ENCODE assay signal across 10 cellular contexts in the genomic region with DNA sequence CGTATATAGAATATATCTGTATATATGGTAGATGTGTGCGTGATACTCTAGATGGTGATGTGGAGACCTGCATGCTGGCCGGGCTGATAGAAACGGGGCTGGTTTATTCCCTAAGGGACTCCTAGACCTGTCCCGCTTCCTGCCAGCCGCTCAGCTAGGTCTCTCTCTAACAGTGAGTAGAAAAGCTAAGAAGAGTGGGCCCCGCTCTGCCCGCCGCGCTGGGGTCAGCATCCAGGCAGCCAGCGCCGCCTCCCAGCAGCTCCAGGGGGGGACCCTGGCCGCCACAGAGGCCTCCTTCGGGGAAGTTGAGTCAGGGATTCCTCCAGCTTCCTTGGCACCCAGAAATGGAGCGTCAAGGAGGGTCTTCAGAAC. TPM values are rescaled to one million over a fixed set of nuclear protein-coding genes. Genes with fewer than 3 reads are reported as not detected.
DNase-seq lines count a peak whose midpoint lies in the region; ATAC-seq, FAIRE-seq and TF ChIP-seq lines count a peak whose summit lies in the region.
"Had no signal": no experiment of that assay in that cellular context is flagged by ENCODE, and none has a peak within 500 bp of the region (broad histone marks: within the 10 kb centered on the region; RNA-seq: fewer than 3 reads in every experiment).

No MANE protein-coding gene starts in this region.

- no peaks in the 10 kb centered on the region for H3K9me3 ChIP-seq in prostate gland

- ATAC-seq in GM18511 (IDR thresholded peaks at IDR 0.05; ENCODE audit: unreplicated experiment) (peak; percentile 68), HG03280 (IDR thresholded peaks at IDR 0.05; ENCODE audit: unreplicated experiment) (peak; percentile 34), HG03039 (IDR thresholded peaks at IDR 0.05; ENCODE audit: unreplicated experiment) (no peak)

- intact Hi-C loops in dendritic cell treated with granulocyte-macrophage colony-stimulating factor and Interleukin-4, amounts not matched to agents 40 ng/mL and 50 ng/mL, for 4 days (cut with micrococcal nuclease) = loop anchor here (10.0 kb wide), 1 partner anchor 187 kb away; the partner anchor contains the start of gene MXRA7
- intact Hi-C loops in prostate gland (cut with DNase I) = loop anchor here (5.0 kb wide), 1 partner anchor 89 kb away; no protein-coding TSS in a partner anchor

- no peaks in the 10 kb centered on the region for H3K36me3 Mint-ChIP-seq in dendritic cell treated with granulocyte-macrophage colony-stimulating factor and Interleukin-4, amounts not matched to agents 40 ng/mL and 50 ng/mL, for 4 days (ENCODE audit: low read depth)

- no peak for TF ChIP-seq CTCF in prostate gland (IDR thresholded peaks at IDR 0.05)

- H3K4me1 ChIP-seq in prostate gland (replicated peaks) = peaks cover 23% of the 10 kb centered on the region

- H3K4me3 Mint-ChIP-seq in dendritic cell treated with granulocyte-macrophage colony-stimulating factor and Interleukin-4, amounts not matched to agents 40 ng/mL and 50 ng/mL, for 4 days = no peak overlapping the region

- H3K36me3 ChIP-seq in prostate gland = no peaks in the 10 kb centered on the region

- peaks cover 59% of the 10 kb centered on the region for H3K27me3 Mint-ChIP-seq in dendritic cell treated with granulocyte-macrophage colony-stimulating factor and Interleukin-4, amounts not matched to agents 40 ng/mL and 50 ng/mL, for 4 days

- H3K9me3 Mint-ChIP-seq in dendritic cell treated with granulocyte-macrophage colony-stimulating factor and Interleukin-4, amounts not matched to agents 40 ng/mL and 50 ng/mL, for 4 days = no peaks in the 10 kb centered on the region

- TF ChIP-seq POLR2A in prostate gland (IDR thresholded peaks at IDR 0.05) (no peak), H54 (IDR thresholded peaks at IDR 0.05; ENCODE audit: low read depth, low read length) (no peak)

- H3K27ac ChIP-seq in prostate gland = peak overlapping the region; percentile 67 to 76

- no peak for FAIRE-seq in H54 (lab: Jason Lieb, UNC)

- 82% methylated on average over 15 of the region's 15 CpGs for WGBS in prostate gland

- DNase-seq in prostate gland (ENCODE audit: low spot score) (no peak), H54 (ENCODE audit: insufficient read length, low spot score) (no peak), NCI-H1436 (lab: John Stamatoyannopoulos, UW) (no peak), NCI-H1105 treated with DMSO at 0.1 percent for 48 hours (lab: John Stamatoyannopoulos, UW) (no peak)
- DNase-seq: stimulated activated CD4-positive, alpha-beta T cell treated with anti-CD3 and anti-CD28 coated beads, Interleukin-2, amount 100 ng/mL, for 48 hours had no signal

- H3K4me1 Mint-ChIP-seq in dendritic cell treated with granulocyte-macrophage colony-stimulating factor and Interleukin-4, amounts not matched to agents 40 ng/mL and 50 ng/mL, for 4 days (ENCODE audit: low read depth) = peaks cover 22% of the 10 kb centered on the region

- H3K27me3 ChIP-seq in prostate gland (replicated peaks; ENCODE audit: insufficient read depth) = no peaks in the 10 kb centered on the region

- peak overlapping the region; percentile 29 for H3K27ac Mint-ChIP-seq in dendritic cell treated with granulocyte-macrophage colony-stimulating factor and Interleukin-4, amounts not matched to agents 40 ng/mL and 50 ng/mL, for 4 days

- H3K4me3 ChIP-seq in prostate gland = peak overlapping the region in 1 of 2 donors; percentile 2

RNA-seq across cellular contexts. Expression of gene CYGB, which starts 9.4 kb away (rescaled TPM):
- total RNA-seq in prostate gland = 10 to 100 TPM in 1 of 2 donors, 1 to 10 TPM in 1; 7.0 to 13.8 TPM

RNA-seq across cellular contexts. Expression of gene PRCD, which starts 11.7 kb away (rescaled TPM):
- under 1 TPM; 0.36 to 0.85 TPM for total RNA-seq in prostate gland
- total RNA-seq: endothelial cell of umbilical vein had no signal

RNA-seq across cellular contexts. Expression of gene RHBDF2, which starts 26.9 kb away (rescaled TPM):
- 10 to 100 TPM; 29.9 to 31.1 TPM for total RNA-seq in prostate gland

RNA-seq across cellular contexts. Expression of gene ST6GALNAC2, which starts 57.5 kb away (rescaled TPM):
- total RNA-seq in prostate gland = 10 to 100 TPM; 21.0 to 23.1 TPM
